Comparison of ENCODE assay signal across 8 cellular contexts in the genomic region with DNA sequence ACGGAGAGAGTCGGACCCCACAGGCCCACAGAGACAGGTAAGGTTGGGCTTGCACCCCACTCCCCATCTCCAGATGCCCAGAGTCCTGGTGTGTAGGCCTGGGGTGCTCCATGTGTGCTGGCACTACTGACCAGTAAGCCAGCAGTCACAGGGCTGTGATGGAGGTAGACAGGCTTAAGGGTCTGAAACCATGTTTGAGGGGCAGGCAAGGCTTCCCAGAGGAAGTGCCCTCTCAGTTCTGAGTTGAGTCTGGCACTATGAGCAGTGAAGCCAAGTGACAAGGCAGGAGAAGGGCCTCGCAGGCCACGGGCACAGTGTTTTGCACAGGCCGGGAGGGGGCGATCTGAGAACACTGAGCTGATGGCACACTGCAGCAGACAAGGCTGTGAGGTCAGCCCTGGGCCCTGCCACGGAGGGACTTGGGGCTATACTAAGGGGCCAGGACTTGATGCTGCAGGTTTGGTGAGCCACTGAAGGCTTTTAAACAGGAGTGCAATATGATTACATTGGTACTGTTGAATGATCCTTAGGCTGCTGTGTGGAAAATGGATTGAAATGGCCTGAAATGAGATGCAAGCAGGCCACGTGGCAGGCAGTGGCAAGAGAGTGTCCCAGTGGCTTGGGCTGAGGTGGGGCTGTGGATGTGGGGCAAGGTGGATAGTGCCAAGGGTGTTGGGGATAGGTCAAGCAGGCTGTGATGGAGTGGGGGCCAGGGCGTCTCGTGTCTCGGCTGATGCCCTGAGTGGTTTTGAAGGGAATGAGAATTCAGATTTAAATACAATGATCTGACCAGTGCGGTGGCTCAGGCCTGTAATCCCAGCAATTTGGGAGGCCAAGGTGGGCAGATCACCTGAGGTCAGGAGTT. TPM values are rescaled to one million over a fixed set of nuclear protein-coding genes. Genes with fewer than 3 reads are reported as not detected.
A peak's percentile ranks its signal among the peaks of the same experiment; 100 is the strongest.
DNase-seq lines count a peak whose midpoint lies in the region; ATAC-seq and TF ChIP-seq lines count a peak whose summit lies in the region.

No MANE protein-coding gene starts in this region.

- no peaks in the 10 kb centered on the region for H3K79me2 ChIP-seq in SU-DHL-6 (ENCODE audit: insufficient read depth, low read length)

- no peak overlapping the region for H3K27ac ChIP-seq in SU-DHL-6 (ENCODE audit: low read depth, low read length)

- peak overlapping the region in 1 of 2 donors; percentile 73 for H3K27ac Mint-ChIP-seq in activated naive CD4-positive, alpha-beta T cell treated with anti-CD3 and anti-CD28 coated beads, Interleukin-2, amount 50 U/mL, for 72 hours

- H2AFZ ChIP-seq in SU-DHL-6 (ENCODE audit: low read depth, low read length, severe bottlenecking) = no peak overlapping the region

- H3K9ac ChIP-seq in SU-DHL-6 (ENCODE audit: low read length) = no peak overlapping the region

- H3K36me3 ChIP-seq in SU-DHL-6 (ENCODE audit: low read length) = no peaks in the 10 kb centered on the region

- H3K4me3 ChIP-seq in AG10803 (ENCODE audit: low read length) (no peak overlapping the region), SU-DHL-6 (ENCODE audit: insufficient read depth, low read length, poor library complexity, severe bottlenecking) (no peak overlapping the region)

- DNase-seq in AG10803 (ENCODE audit: low read depth) (peak; percentile 62), GM19238 (ENCODE audit: insufficient read length, low spot score) (peak; percentile 94), HuH-7.5 (ENCODE audit: low spot score) (peak; percentile 92), cardiac septum (ENCODE audit: low spot score) (peak; percentile 91), retina (peak; percentile 58), NCI-H1105 (lab: John Stamatoyannopoulos, UW) (no peak)
- DNase-seq in activated naive CD4-positive, alpha-beta T cell treated with anti-CD3 and anti-CD28 coated beads, Interleukin-2, amount 50 U/mL, for 72 hours (ENCODE audit: low spot score in 2 of 2) = peak; percentile 73 to 78

- no peak overlapping the region for H3K4me2 ChIP-seq in SU-DHL-6 (ENCODE audit: low read depth, low read length, poor library complexity, severe bottlenecking)

- peak; percentile 96 to 98 for ATAC-seq in activated naive CD4-positive, alpha-beta T cell treated with anti-CD3 and anti-CD28 coated beads, Interleukin-2, amount 50 U/mL, for 72 hours

- TF ChIP-seq CTCF in AG10803 (conservative IDR thresholded peaks at IDR 0.05; ENCODE audit: low read length) = peak; percentile 80
- peak; percentile 98 for TF ChIP-seq CTCF in SU-DHL-6 (IDR thresholded peaks at IDR 0.05; ENCODE audit: insufficient read depth, low read length, poor library complexity, severe bottlenecking)

- H3K27me3 ChIP-seq in SU-DHL-6 (ENCODE audit: low read length) = no peaks in the 10 kb centered on the region

- no peaks in the 10 kb centered on the region for H3K9me3 Mint-ChIP-seq in activated naive CD4-positive, alpha-beta T cell treated with anti-CD3 and anti-CD28 coated beads, Interleukin-2, amount 50 U/mL, for 72 hours

- H3K9me3 ChIP-seq in SU-DHL-6 (ENCODE audit: insufficient read depth, low read length) = no peaks in the 10 kb centered on the region

- no peaks in the 10 kb centered on the region for H3K9me2 ChIP-seq in SU-DHL-6 (replicated peaks; ENCODE audit: insufficient read depth, low read length)

- no peaks in the 10 kb centered on the region for H4K20me1 ChIP-seq in SU-DHL-6 (ENCODE audit: low read depth, low read length)

- H3F3A ChIP-seq in SU-DHL-6 (ENCODE audit: insufficient read depth) = no peaks in the 10 kb centered on the region

- no peaks in the 10 kb centered on the region for H3K36me3 Mint-ChIP-seq in activated naive CD4-positive, alpha-beta T cell treated with anti-CD3 and anti-CD28 coated beads, Interleukin-2, amount 50 U/mL, for 72 hours

- intact Hi-C loops in cardiac septum (cut with DNase I) = loop anchor here (5.0 kb wide), 1 partner anchor 94 kb away; no protein-coding TSS in a partner anchor

RNA-seq across cellular contexts. Expression of a gene that starts 20.3 kb away (rescaled TPM):
- total RNA-seq in activated naive CD4-positive, alpha-beta T cell treated with anti-CD3 and anti-CD28 coated beads, Interleukin-2, amount 50 U/mL, for 72 hours = under 1 TPM; 0.09 to 0.37 TPM
- total RNA-seq in cardiac septum = 0.35 TPM

RNA-seq across cellular contexts. Expression of a gene that starts 34.3 kb away (rescaled TPM):
- 10 to 100 TPM; 39.3 to 73.5 TPM for total RNA-seq in activated naive CD4-positive, alpha-beta T cell treated with anti-CD3 and anti-CD28 coated beads, Interleukin-2, amount 50 U/mL, for 72 hours
- total RNA-seq in cardiac septum = 23.2 TPM

RNA-seq across cellular contexts. Expression of a gene that starts 34.5 kb away (rescaled TPM):
- not detected for total RNA-seq in activated naive CD4-positive, alpha-beta T cell treated with anti-CD3 and anti-CD28 coated beads, Interleukin-2, amount 50 U/mL, for 72 hours
- not detected for total RNA-seq in cardiac septum

RNA-seq across cellular contexts. Expression of a gene that starts 45.1 kb away (rescaled TPM):
- 1 to 10 TPM; 4.2 to 6.4 TPM for total RNA-seq in activated naive CD4-positive, alpha-beta T cell treated with anti-CD3 and anti-CD28 coated beads, Interleukin-2, amount 50 U/mL, for 72 hours
- 11.2 TPM for total RNA-seq in cardiac septum
